In the genomic region with DNA sequence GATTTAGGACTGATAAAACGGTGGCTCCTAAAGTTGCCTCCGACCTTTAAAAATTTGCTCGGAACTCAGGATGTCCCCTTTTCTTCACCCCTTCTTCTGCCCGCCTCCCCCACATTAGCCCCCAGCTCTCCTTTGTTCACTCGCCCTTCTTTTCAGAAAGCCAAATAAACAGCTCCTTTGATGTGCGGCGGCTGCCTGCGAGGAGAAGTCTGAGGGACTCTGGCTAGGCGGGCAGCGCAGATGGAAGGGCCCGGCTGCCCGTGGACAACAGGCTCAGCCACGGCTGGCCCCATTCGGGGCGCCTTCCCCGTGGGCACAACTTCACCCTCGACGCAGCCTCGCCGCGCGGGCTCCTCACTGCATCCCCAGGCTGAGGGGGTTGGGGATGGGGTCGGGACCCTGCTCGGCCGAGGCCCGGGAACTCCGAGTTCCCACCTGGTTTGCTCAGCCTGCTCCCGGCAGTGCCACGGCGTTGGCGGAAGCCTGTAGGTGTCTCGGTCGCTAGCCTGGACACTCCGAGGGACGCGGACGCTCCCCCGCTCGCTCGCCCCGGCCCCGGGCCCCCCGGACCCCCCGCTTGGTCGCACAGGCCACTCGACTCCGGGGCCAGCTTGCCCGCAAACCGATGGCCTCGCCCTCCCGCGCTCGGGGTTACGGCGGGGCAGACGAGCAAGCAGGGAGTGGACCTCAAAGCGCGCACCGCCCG, we compare ENCODE assay signal across 8 cellular contexts. TPM values are rescaled to one million over a fixed set of nuclear protein-coding genes. Genes with fewer than 3 reads are reported as not detected.
DNase-seq lines count a peak whose midpoint lies in the region; FAIRE-seq and TF ChIP-seq lines count a peak whose summit lies in the region.

No MANE protein-coding gene starts in this region.

- WGBS in small intestine, 3 donors: 0 to 1% (median 1%) methylated on average over 48 to 60 of the region's 60 CpGs

- H3K4me3 Mint-ChIP-seq in brain: peak overlapping the region; percentile 93 to 99 (median 98)

- H3K27ac Mint-ChIP-seq in brain: peak overlapping the region; percentile 98 to 100 (median 99)

- H3K27ac ChIP-seq in small intestine (ENCODE audit: low read depth in 1 of 2, low read length in 1 of 2): peak overlapping the region; percentile 88 to 98

- no peaks in the 10 kb centered on the region for H3K36me3 ChIP-seq in small intestine (ENCODE audit: control insufficient read depth in 2 of 2, insufficient read depth in 2 of 2, low read length in 2 of 2)

- H3K36me3 Mint-ChIP-seq in brain: peaks cover 10% of the 10 kb centered on the region

- TF ChIP-seq CTCF in brain (conservative IDR thresholded peaks at IDR 0.05): no peak

- H3K27me3 Mint-ChIP-seq in brain: peaks cover 25% of the 10 kb centered on the region

- no peaks in the 10 kb centered on the region for H3K27me3 ChIP-seq in small intestine (ENCODE audit: control insufficient read depth in 2 of 2, insufficient read depth in 2 of 2, low read length in 2 of 2)

- peak; percentile 25 for DNase-seq in stimulated activated CD4-positive, alpha-beta T cell treated with anti-CD3 and anti-CD28 coated beads, Interleukin-12 subunit alpha, Interleukin-12 subunit beta, amount 100 ng/mL, for 4 hours
- DNase-seq in stimulated activated CD4-positive, alpha-beta T cell treated with anti-CD3 and anti-CD28 coated beads, Interleukin-2, amount 100 ng/mL, for 48 hours: no peak
- DNase-seq in SK-N-DZ (ENCODE audit: low spot score) (peak; percentile 62), islet precursor cell (peak; percentile 85), small intestine (peak; percentile 52), GM12891 (ENCODE audit: insufficient read length, low spot score) (no peak), NCI-H2081 treated with DMSO at 0.1 percent for 48 hours (lab: John Stamatoyannopoulos, UW) (no peak)

- peaks cover 2 to 17% of the 10 kb centered on the region in 2 donors for H3K4me1 ChIP-seq in small intestine (ENCODE audit: control insufficient read depth in 2 of 2, insufficient read depth in 1 of 2, low read depth in 1 of 2, low read length in 1 of 2)

- H3K9me3 ChIP-seq in small intestine (ENCODE audit: control insufficient read depth, low read depth): no peaks in the 10 kb centered on the region

- H3K4me1 Mint-ChIP-seq in brain: peaks cover 60% of the 10 kb centered on the region

- H3K4me3 ChIP-seq in small intestine (ENCODE audit: low read depth in 1 of 2, low read length in 2 of 2): peak overlapping the region; percentile 46 to 48

- peaks cover 0 to 6% (median 0%) of the 10 kb centered on the region in 5 experiments for H3K9me3 Mint-ChIP-seq in brain

- FAIRE-seq in small intestine (lab: Jason Lieb, UNC) (no peak), GM12891 (lab: Jason Lieb, UNC) (no peak)

- TF ChIP-seq POLR2A in GM12891 (IDR thresholded peaks at IDR 0.05; ENCODE audit: low read depth, low read length): no peak

TF ChIP-seq in GM12891, 5 proteins besides CTCF, POLR2A, EP300 and RAD21:
- no peak for TF ChIP-seq POLR2AphosphoS5 (IDR thresholded peaks at IDR 0.05; ENCODE audit: low read depth, low read length)
- no peak for TF ChIP-seq POU2F2 (IDR thresholded peaks at IDR 0.05; ENCODE audit: low read depth, low read length)
- no peak for TF ChIP-seq TAF1 (IDR thresholded peaks at IDR 0.05; ENCODE audit: low read depth, low read length)
- no peak for TF ChIP-seq SPI1 (IDR thresholded peaks at IDR 0.05; ENCODE audit: low read depth, low read length)
- TF ChIP-seq PAX5 (IDR thresholded peaks at IDR 0.05; ENCODE audit: insufficient read depth, low read length, severe bottlenecking): no peak

RNA-seq across cellular contexts. Expression of gene TLE3, which starts 0.9 kb away (rescaled TPM):
- polyA plus RNA-seq in SK-N-DZ (2014; cell fraction: cytosol; rRNA removed): 72.5 and 97.1 TPM in 2 replicates
- polyA plus RNA-seq in SK-N-DZ (2014; cell fraction: nucleus; rRNA removed): 109 and 125 TPM in 2 replicates
- 15.7 TPM for polyA plus RNA-seq in brain (ENCODE audit: insufficient read depth, low read depth, low replicate concordance)
- 10 to 100 TPM; 14.3 to 22.2 (median 14.6) TPM for polyA plus RNA-seq in small intestine
- 18.6 TPM for polyA plus RNA-seq in GM12891 (2012; ENCODE audit: low read depth, missing spikeins)

Comparison
In these comparisons a context has a peak if more than half of its experiments do, and no peak if none do; other contexts are left out.
1. DNase-seq: peak in stimulated activated CD4-positive, alpha-beta T cell treated with anti-CD3 and anti-CD28 coated beads, Interleukin-12 subunit alpha, Interleukin-12 subunit beta, amount 100 ng/mL, for 4 hours (single experiment), SK-N-DZ (single experiment), islet precursor cell (single experiment) and small intestine (single experiment); none in stimulated activated CD4-positive, alpha-beta T cell treated with anti-CD3 and anti-CD28 coated beads, Interleukin-2, amount 100 ng/mL, for 48 hours (0 of 2), GM12891 (single experiment) and NCI-H2081 treated with DMSO at 0.1 percent for 48 hours (single experiment).